ENCODE assay signal across 9 cellular contexts in genomic region chr3:62186967-62187366, GRCh38.
DNase-seq lines count a peak whose midpoint lies in the region; ATAC-seq and TF ChIP-seq lines count a peak whose summit lies in the region.
"Had no signal": no experiment of that assay in that cellular context is flagged by ENCODE, and none has a peak within 500 bp of the region (broad histone marks: within the 10 kb centered on the region; RNA-seq: fewer than 3 reads in every experiment).

No MANE protein-coding gene starts in this region.

- H3K4me1 Mint-ChIP-seq in Caco-2 (ENCODE audit: low read depth, unreplicated experiment) = peaks cover 19% of the 10 kb centered on the region

- peaks cover 29% of the 10 kb centered on the region for H3K36me3 Mint-ChIP-seq in Caco-2 (ENCODE audit: insufficient read depth, unreplicated experiment)

- POLR2A ChIA-PET in Caco-2 (lab: Charles Lee) = no interaction called here

- no peak for TF ChIP-seq EP300 in ovary (IDR thresholded peaks at IDR 0.05)

- TF ChIP-seq CTCF in GM12872 (IDR thresholded peaks at IDR 0.05; ENCODE audit: insufficient read depth, low read depth, low read length) (peak; percentile 54; the same call in 2 of the 3 replicates), epithelial cell of proximal tubule (conservative IDR thresholded peaks at IDR 0.05; ENCODE audit: low read depth, low read length) (peak; percentile 47), ovary (IDR thresholded peaks at IDR 0.05) (peak in 2 of 3 donors; percentile 49 to 64), Caco-2 (IDR thresholded peaks at IDR 0.05; ENCODE audit: insufficient read depth in 1 of 2, low read depth in 1 of 2, low read length in 1 of 2, severe bottlenecking in 1 of 2, unreplicated experiment in 1 of 2) (no peak), lower leg skin (IDR thresholded peaks at IDR 0.05) (no peak)

- ATAC-seq in HG03354 (IDR thresholded peaks at IDR 0.05; ENCODE audit: poor library complexity, severe bottlenecking, unreplicated experiment) = no peak
- ATAC-seq in activated CD4-positive, CD25-positive, alpha-beta regulatory T cell treated with anti-CD3 and anti-CD28 coated beads, Interleukin-2, amount 50 U/mL, for 24 hours = no peak

- TF ChIP-seq POLR2A in ovary (IDR thresholded peaks at IDR 0.05) = no peak
- TF ChIP-seq POLR2A in lower leg skin (IDR thresholded peaks at IDR 0.05) = no peak

- no peaks in the 10 kb centered on the region for H3K27me3 Mint-ChIP-seq in Caco-2 (ENCODE audit: insufficient read depth, unreplicated experiment)
- H3K27me3 Mint-ChIP-seq: activated T-cell treated with anti-CD3 and anti-CD28 coated beads, Interleukin-2, amount 50 U/mL, for 24 hours had no signal

- no peak overlapping the region for H3K4me3 Mint-ChIP-seq in Caco-2 (ENCODE audit: unreplicated experiment)
- H3K4me3 Mint-ChIP-seq: activated T-cell treated with anti-CD3 and anti-CD28 coated beads, Interleukin-2, amount 50 U/mL, for 24 hours had no signal

- H3K27ac ChIP-seq in ovary = peak overlapping the region; percentile 34 to 43

- CTCF ChIA-PET in Caco-2 (lab: Charles Lee) = interaction anchor here (0.6 to 1.0 kb wide), 3 partner anchors 11 to 66 kb away, joined by 3 to 4 read pairs (median 4); no protein-coding TSS in a partner anchor

- WGBS in ovary, 3 donors = 19 to 34% (median 21%) methylated on average over 6 of the region's 6 CpGs
- 75 to 80% methylated on average over 6 of the region's 6 CpGs for WGBS in lower leg skin, 2 donors

- H3K27me3 ChIP-seq in ovary = no peaks in the 10 kb centered on the region
- no peaks in the 10 kb centered on the region for H3K27me3 ChIP-seq in Caco-2 (replicated peaks; ENCODE audit: control insufficient read depth, insufficient read depth, low read length)

- H3K27ac Mint-ChIP-seq in Caco-2 (ENCODE audit: unreplicated experiment) = no peak overlapping the region
- H3K27ac Mint-ChIP-seq: activated T-cell treated with anti-CD3 and anti-CD28 coated beads, Interleukin-2, amount 50 U/mL, for 24 hours had no signal

- BruUV-seq in Caco-2 (replicated peaks; lab: Mats Ljungman, UMichigan) = no TSS peak

- no peaks in the 10 kb centered on the region for H3K36me3 ChIP-seq in ovary
- H3K36me3 ChIP-seq in Caco-2 (ENCODE audit: control insufficient read depth, insufficient read depth, low read length) = no peaks in the 10 kb centered on the region

- H3K9me3 ChIP-seq in ovary (no peaks in the 10 kb centered on the region), Caco-2 (no peaks in the 10 kb centered on the region)

- H3K4me1 ChIP-seq in ovary (ENCODE audit: insufficient read depth) = peaks cover 15% of the 10 kb centered on the region
- H3K4me1 ChIP-seq in Caco-2 = no peaks in the 10 kb centered on the region; the same call in 1 of the 2 replicates

- intact Hi-C loops in ovary (cut with DNase I) = loop anchor here (5.0 to 10.0 kb wide), 4 partner anchors 322 to 625 kb away; partner anchors contain the start of gene PTPRG (in 4 of the 4)
- intact Hi-C loops in Caco-2 (cut with micrococcal nuclease; ENCODE audit: unreplicated experiment) = loop anchor here (5.0 kb wide), 2 partner anchors 310 to 550 kb away; no protein-coding TSS in a partner anchor
- intact Hi-C loops in lower leg skin (cut with DNase I; ENCODE audit: low total_unique reads) = no loop called here

- DNase-seq in NCI-H69 (lab: John Stamatoyannopoulos, UW) = peak; percentile 36
- DNase-seq in epithelial cell of proximal tubule (ENCODE audit: low read depth) = no peak
- peak; percentile 36 to 61 (median 48) for DNase-seq in ovary
- DNase-seq in Caco-2 = no peak
- DNase-seq in lower leg skin (ENCODE audit: low spot score in 2 of 2) = no peak
- DNase-seq: activated T-cell treated with anti-CD3 and anti-CD28 coated beads, Interleukin-2, amount 50 U/mL, for 24 hours had no signal

- H3K4me3 ChIP-seq in epithelial cell of proximal tubule (ENCODE audit: low read depth, low read length) = no peak overlapping the region
- no peak overlapping the region for H3K4me3 ChIP-seq in ovary
- no peak overlapping the region for H3K4me3 ChIP-seq in Caco-2 (ENCODE audit: low read depth, low read length)
- no peak overlapping the region for H3K4me3 ChIP-seq in lower leg skin (ENCODE audit: low read depth, poor library complexity, severe bottlenecking)

- H3K9me3 Mint-ChIP-seq in Caco-2 (ENCODE audit: unreplicated experiment) = no peaks in the 10 kb centered on the region
- H3K9me3 Mint-ChIP-seq: activated T-cell treated with anti-CD3 and anti-CD28 coated beads, Interleukin-2, amount 50 U/mL, for 24 hours had no signal

Comparison
In these comparisons a context has a peak if more than half of its experiments do, and no peak if none do; other contexts are left out.
1. CTCF ChIP-seq: peak in GM12872 (single experiment), epithelial cell of proximal tubule (single experiment) and ovary (2 of 3); none in Caco-2 (0 of 2) and lower leg skin (0 of 3).
2. DNase-seq: peak in NCI-H69 (single experiment) and ovary (5 of 5); none in epithelial cell of proximal tubule (single experiment), Caco-2 (0 of 2) and lower leg skin (0 of 2).